Comparison of ENCODE assay signal across 16 cellular contexts in the genomic region with DNA sequence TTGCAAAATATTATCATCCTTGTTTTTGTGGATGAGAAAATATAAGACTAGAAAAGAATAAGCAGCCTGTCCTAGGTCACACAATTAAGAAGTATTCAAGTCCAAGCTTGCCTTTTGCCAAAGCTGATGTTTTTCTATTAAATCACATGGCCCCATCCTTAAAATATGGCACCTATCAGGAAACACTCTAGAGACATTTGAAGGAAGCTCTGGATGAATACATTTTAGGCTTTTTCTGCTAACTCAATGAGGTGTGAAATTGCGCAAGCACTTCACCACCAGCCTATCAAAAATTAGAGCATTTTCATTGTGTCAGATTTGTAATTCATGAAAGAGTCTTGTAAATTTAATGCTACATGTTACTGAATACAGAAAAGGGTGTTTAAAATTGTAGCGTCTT.
"Had no signal": no experiment of that assay in that cellular context is flagged by ENCODE, and none has a peak within 500 bp of the region (broad histone marks: within the 10 kb centered on the region; RNA-seq: fewer than 3 reads in every experiment).

No MANE protein-coding gene starts in this region.

- H3K4me1 Mint-ChIP-seq: activated CD4-positive, alpha-beta memory T cell treated with anti-CD3 and anti-CD28 coated beads, Interleukin-2, amount 10 ng/mL, durations not matched to agents 7 days and 5 days; activated CD4-positive, alpha-beta T cell treated with anti-CD3 and anti-CD28 coated beads for 36 hours; activated naive CD4-positive, alpha-beta T cell treated with anti-CD3 and anti-CD28 coated beads, Interleukin-2, amount 50 U/mL, for 24 hours; naive thymus-derived CD8-positive, alpha-beta T cell had no signal

- H3K36me3 ChIP-seq: colonic mucosa, tibial nerve, vagina had no signal

- H3K27ac ChIP-seq: colonic mucosa, skin epidermis, tibial nerve, vagina had no signal

- DNase-seq: activated CD4-positive, alpha-beta memory T cell treated with anti-CD3 and anti-CD28 coated beads, Interleukin-2, amount 10 ng/mL, durations not matched to agents 7 days and 5 days; activated CD4-positive, alpha-beta T cell treated with anti-CD3 and anti-CD28 coated beads for 36 hours; activated effector memory CD4-positive, alpha-beta T cell treated with Interleukin-2 at 50 U/mL for 16 hours; activated T-cell treated with anti-CD3 and anti-CD28 coated beads, Interleukin-2, amount 50 U/mL, for 4 hours; central memory CD4-positive, alpha-beta T cell; colonic mucosa; naive thymus-derived CD8-positive, alpha-beta T cell; stimulated activated CD4-positive, alpha-beta T cell treated with anti-CD3 and anti-CD28 coated beads, Interleukin-4, amount 100 ng/mL, for 4 hours; stimulated activated CD8-positive, alpha-beta memory T cell treated with anti-CD3 and anti-CD28 coated beads, Interleukin-4, amount 100 ng/mL, for 48 hours; stimulated activated naive CD4-positive, alpha-beta T cell treated with Interleukin-2 at 50 U/mL for 16 hours; substantia nigra had no signal

- H3K4me3 ChIP-seq: colonic mucosa, skin epidermis, tibial nerve, vagina had no signal

- H3K4me3 Mint-ChIP-seq: activated CD4-positive, alpha-beta memory T cell treated with anti-CD3 and anti-CD28 coated beads, Interleukin-2, amount 10 ng/mL, durations not matched to agents 7 days and 5 days; activated CD4-positive, alpha-beta T cell treated with anti-CD3 and anti-CD28 coated beads for 36 hours; activated naive CD4-positive, alpha-beta T cell treated with anti-CD3 and anti-CD28 coated beads, Interleukin-2, amount 50 U/mL, for 24 hours; activated T-cell treated with anti-CD3 and anti-CD28 coated beads, Interleukin-2, amount 50 U/mL, for 4 hours; naive thymus-derived CD8-positive, alpha-beta T cell had no signal

- H3K27me3 ChIP-seq: colonic mucosa, tibial nerve, vagina had no signal

- ATAC-seq: activated CD4-positive, alpha-beta T cell treated with anti-CD3 and anti-CD28 coated beads for 36 hours; activated T-cell treated with anti-CD3 and anti-CD28 coated beads, Interleukin-2, amount 50 U/mL, for 4 hours; esophagus mucosa; naive thymus-derived CD8-positive, alpha-beta T cell had no signal

- H3K9me3 Mint-ChIP-seq: activated CD4-positive, alpha-beta memory T cell treated with anti-CD3 and anti-CD28 coated beads, Interleukin-2, amount 10 ng/mL, durations not matched to agents 7 days and 5 days; activated naive CD4-positive, alpha-beta T cell treated with anti-CD3 and anti-CD28 coated beads, Interleukin-2, amount 50 U/mL, for 24 hours; activated T-cell treated with anti-CD3 and anti-CD28 coated beads, Interleukin-2, amount 50 U/mL, for 4 hours; naive thymus-derived CD8-positive, alpha-beta T cell had no signal

- H3K27me3 Mint-ChIP-seq: activated CD4-positive, alpha-beta memory T cell treated with anti-CD3 and anti-CD28 coated beads, Interleukin-2, amount 10 ng/mL, durations not matched to agents 7 days and 5 days had no signal

- H3K27ac Mint-ChIP-seq: activated CD4-positive, alpha-beta memory T cell treated with anti-CD3 and anti-CD28 coated beads, Interleukin-2, amount 10 ng/mL, durations not matched to agents 7 days and 5 days; activated CD4-positive, alpha-beta T cell treated with anti-CD3 and anti-CD28 coated beads for 36 hours; activated naive CD4-positive, alpha-beta T cell treated with anti-CD3 and anti-CD28 coated beads, Interleukin-2, amount 50 U/mL, for 24 hours; naive thymus-derived CD8-positive, alpha-beta T cell had no signal

- H3K36me3 Mint-ChIP-seq: activated naive CD4-positive, alpha-beta T cell treated with anti-CD3 and anti-CD28 coated beads, Interleukin-2, amount 50 U/mL, for 24 hours; naive thymus-derived CD8-positive, alpha-beta T cell had no signal

- H3K4me1 ChIP-seq: colonic mucosa, vagina had no signal

- H3K9me3 ChIP-seq: colonic mucosa, tibial nerve, vagina had no signal
